ENCODE assay signal across 23 cellular contexts in genomic region chr16:8948069-8948593, GRCh38. TPM values are rescaled to one million over a fixed set of nuclear protein-coding genes. Genes with fewer than 3 reads are reported as not detected.
DNase-seq lines count a peak whose midpoint lies in the region; ATAC-seq and TF ChIP-seq lines count a peak whose summit lies in the region.
"Had no signal": no experiment of that assay in that cellular context is flagged by ENCODE, and none has a peak within 500 bp of the region (broad histone marks: within the 10 kb centered on the region; RNA-seq: fewer than 3 reads in every experiment).

No MANE protein-coding gene starts in this region.

- peak overlapping the region; percentile 46 for H3K27ac Mint-ChIP-seq in activated CD8-positive, alpha-beta T cell treated with anti-CD3 and anti-CD28 coated beads for 36 hours
- peak overlapping the region in 5 of 6 donors; percentile 39 to 92 (median 43) for H3K27ac Mint-ChIP-seq in naive B cell

- CTCF ChIA-PET in activated CD8-positive, alpha-beta T cell treated with anti-CD3 and anti-CD28 coated beads for 36 hours (lab: Charles Lee) = interaction anchor here (0.7 to 8.5 kb wide), 6 partner anchors 8 to 190 kb away, joined by 3 to 72 read pairs (median 4); no protein-coding TSS in a partner anchor

- peaks cover 95% of the 10 kb centered on the region for H3K4me1 Mint-ChIP-seq in activated CD8-positive, alpha-beta T cell treated with anti-CD3 and anti-CD28 coated beads for 36 hours (ENCODE audit: low read depth)
- peaks cover 85 to 100% (median 92%) of the 10 kb centered on the region in 3 donors for H3K4me1 Mint-ChIP-seq in naive B cell

- peaks cover 0 to 5% (median 0%) of the 10 kb centered on the region in 11 experiments; a peak in 2 of 22 replicates for H3K36me3 ChIP-seq in BLaER1 treated with 17β-estradiol and CSF1 and Interleukin-3, amounts not matched to agents 10 nM and 100 nM
- H3K36me3 ChIP-seq: HAP-1, heart left ventricle, left ventricle myocardium inferior, MG63, SJCRH30, thoracic aorta had no signal

- H3K4me1 ChIP-seq in BLaER1 treated with 17β-estradiol and CSF1 and Interleukin-3, amounts not matched to agents 10 nM and 100 nM = peaks cover 96 to 100% (median 100%) of the 10 kb centered on the region in 10 experiments

- POLR2A ChIA-PET in activated CD8-positive, alpha-beta T cell treated with anti-CD3 and anti-CD28 coated beads for 36 hours (lab: Charles Lee) = interaction anchor here (0.6 to 1.3 kb wide), 6 partner anchors 8 to 80 kb away, joined by 3 to 4 read pairs (median 4); no protein-coding TSS in a partner anchor

- H3K9me3 ChIP-seq in BLaER1 treated with 17β-estradiol and CSF1 and Interleukin-3, amounts not matched to agents 10 nM and 100 nM (replicated peaks in 1 of 11) = no peaks in the 10 kb centered on the region
- H3K9me3 ChIP-seq: HAP-1, heart left ventricle, left ventricle myocardium inferior, MG63, mucosa of descending colon, SJCRH30, thoracic aorta had no signal

- no peak overlapping the region for H3K9ac ChIP-seq in BLaER1 treated with 17β-estradiol and CSF1 and Interleukin-3, amounts not matched to agents 10 nM and 100 nM

- H3K9me3 Mint-ChIP-seq in activated CD8-positive, alpha-beta T cell treated with anti-CD3 and anti-CD28 coated beads for 36 hours = no peaks in the 10 kb centered on the region
- H3K9me3 Mint-ChIP-seq in naive B cell = no peaks in the 10 kb centered on the region

- H3K4me3 Mint-ChIP-seq in activated CD8-positive, alpha-beta T cell treated with anti-CD3 and anti-CD28 coated beads for 36 hours = no peak overlapping the region
- H3K4me3 Mint-ChIP-seq in naive B cell = peak overlapping the region in 6 of 8 donors; percentile 53 to 84 (median 71)

- peaks cover 100% of the 10 kb centered on the region in 11 experiments for H4K20me1 ChIP-seq in BLaER1 treated with 17β-estradiol and CSF1 and Interleukin-3, amounts not matched to agents 10 nM and 100 nM

- H3K27me3 Mint-ChIP-seq in activated CD8-positive, alpha-beta T cell treated with anti-CD3 and anti-CD28 coated beads for 36 hours = no peaks in the 10 kb centered on the region
- no peaks in the 10 kb centered on the region for H3K27me3 Mint-ChIP-seq in naive B cell

- no peaks in the 10 kb centered on the region for H3K27me3 ChIP-seq in BLaER1 treated with 17β-estradiol and CSF1 and Interleukin-3, amounts not matched to agents 10 nM and 100 nM
- H3K27me3 ChIP-seq: heart left ventricle, MG63, SJCRH30 had no signal

- ATAC-seq in activated CD8-positive, alpha-beta T cell treated with anti-CD3 and anti-CD28 coated beads for 36 hours = no peak
- no peak for ATAC-seq in naive B cell (ENCODE audit: low read depth in 2 of 2)
- ATAC-seq in GM21390 (IDR thresholded peaks at IDR 0.05; ENCODE audit: unreplicated experiment) = no peak
- ATAC-seq: heart left ventricle, mucosa of descending colon had no signal

- H3K4me2 ChIP-seq in BLaER1 treated with 17β-estradiol and CSF1 and Interleukin-3, amounts not matched to agents 10 nM and 100 nM = peak overlapping the region; percentile 54 to 81 (median 65); a peak in 21 of 22 replicates

- DNase-seq in GM12865 (ENCODE audit: low read depth) (no peak), naive B cell (no peak), ecto neural progenitor cell (ENCODE audit: low spot score) (no peak), C1 segment of cervical spinal cord (lab: John Stamatoyannopoulos, UW) (no peak)
- no peak for DNase-seq in activated CD8-positive, alpha-beta T cell treated with anti-CD3 and anti-CD28 coated beads for 36 hours
- DNase-seq in activated CD8-positive, alpha-beta memory T cell treated with anti-CD3 and anti-CD28 coated beads, Interleukin-2, amount 50 U/mL, for 48 hours = no peak
- DNase-seq: activated CD4-positive, CD25-positive, alpha-beta regulatory T cell treated with anti-CD3 and anti-CD28 coated beads, Interleukin-2, amount 50 U/mL, for 72 hours; GDM1; heart left ventricle; left ventricle myocardium inferior; MG63; mucosa of descending colon; NCI-H146; NCI-H82; occipital lobe; retina; SJCRH30; stimulated activated CD4-positive, alpha-beta T cell treated with anti-CD3 and anti-CD28 coated beads, Interleukin-12 subunit alpha, Interleukin-12 subunit beta, amount 100 ng/mL, for 4 hours; T-helper 9 cell had no signal

- no peak overlapping the region for H3K27ac ChIP-seq in BLaER1 treated with 17β-estradiol and CSF1 and Interleukin-3, amounts not matched to agents 10 nM and 100 nM
- H3K27ac ChIP-seq: heart left ventricle, left ventricle myocardium inferior, SJCRH30, thoracic aorta had no signal

- H3K36me3 Mint-ChIP-seq in activated CD8-positive, alpha-beta T cell treated with anti-CD3 and anti-CD28 coated beads for 36 hours (ENCODE audit: low read depth) = peaks cover 4% of the 10 kb centered on the region
- H3K36me3 Mint-ChIP-seq in naive B cell = no peaks in the 10 kb centered on the region

- no peak for TF ChIP-seq CTCF in GM12865 (IDR thresholded peaks at IDR 0.05; ENCODE audit: insufficient read depth, low read depth, low read length, missing control alignments)
- TF ChIP-seq CTCF in activated CD8-positive, alpha-beta T cell treated with anti-CD3 and anti-CD28 coated beads for 36 hours (IDR thresholded peaks at IDR 0.05) = no peak

- H3K4me3 ChIP-seq in BLaER1 treated with 17β-estradiol and CSF1 and Interleukin-3, amounts not matched to agents 10 nM and 100 nM = no peak overlapping the region
- peak overlapping the region; percentile 3; the same call in 1 of the 2 replicates for H3K4me3 ChIP-seq in GM12865 (ENCODE audit: low read depth, low read length)
- H3K4me3 ChIP-seq: HAP-1, heart left ventricle, left ventricle myocardium inferior, MG63, mucosa of descending colon, SJCRH30, thoracic aorta had no signal

- intact Hi-C loops in activated CD8-positive, alpha-beta T cell treated with anti-CD3 and anti-CD28 coated beads for 36 hours (cut with micrococcal nuclease) = no loop called here

RNA-seq across cellular contexts. Expression of gene USP7, which starts 15.6 kb away (rescaled TPM):
- 100 to 1,000 TPM; 155 to 163 TPM for total RNA-seq in activated CD8-positive, alpha-beta T cell treated with anti-CD3 and anti-CD28 coated beads for 36 hours
- 10 to 100 TPM in 4 of 6 donors, 1 to 10 TPM in 2; 4.4 to 21.5 (median 12.2) TPM for polyA plus RNA-seq in naive B cell (ENCODE audit: low read depth in 6 of 6)
